In the genomic region with DNA sequence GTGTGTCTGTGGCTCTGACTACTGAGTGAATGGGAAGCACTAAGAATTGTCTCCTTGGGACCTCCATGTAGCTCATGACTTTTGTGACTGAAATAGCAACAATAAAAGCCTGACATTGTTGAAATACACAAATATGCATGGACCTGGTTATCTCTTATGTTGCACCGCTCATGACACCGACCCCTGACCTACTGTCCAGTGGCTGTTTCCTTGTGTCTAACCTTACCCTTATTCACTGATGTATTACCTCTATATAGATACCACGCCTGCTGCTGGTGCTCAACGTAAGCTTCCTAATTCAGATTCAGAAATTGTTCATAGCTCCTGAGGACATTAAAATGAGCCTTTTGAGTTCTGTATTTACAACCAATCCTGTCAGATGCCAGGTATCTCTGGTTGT, we compare ENCODE assay signal across 22 cellular contexts.
"Had no signal": no experiment of that assay in that cellular context is flagged by ENCODE, and none has a peak within 500 bp of the region (broad histone marks: within the 10 kb centered on the region; RNA-seq: fewer than 3 reads in every experiment).

No MANE protein-coding gene starts in this region.

- DNase-seq: activated CD8-positive, alpha-beta memory T cell treated with anti-CD3 and anti-CD28 coated beads for 24 hours; activated CD8-positive, alpha-beta memory T cell treated with anti-CD3 and anti-CD28 coated beads, Interleukin-2, amount 50 U/mL, for 4 hours; activated T-cell treated with anti-CD3 and anti-CD28 coated beads, Interleukin-2, amount 50 U/mL, for 24 hours; aorta; brain microvascular endothelial cell; colonic mucosa; esophagus squamous epithelium; lower lobe of right lung; natural killer cell; ovary; stimulated activated CD4-positive, alpha-beta T cell treated with anti-CD3 and anti-CD28 coated beads, Interleukin-1b, Interleukin-23, amount 100 ng/mL, for 48 hours; substantia nigra; T-helper 1 cell; uterus had no signal

- H3K9me3 ChIP-seq: colonic mucosa, esophagus squamous epithelium, gastroesophageal sphincter, heart left ventricle, lower lobe of right lung, ovary, prostate gland, tibial nerve, uterus had no signal

- H3K36me3 ChIP-seq: brain microvascular endothelial cell, colonic mucosa, esophagus squamous epithelium, gastroesophageal sphincter, heart left ventricle, lower lobe of right lung, ovary, prostate gland, tibial nerve, uterus had no signal

- H3K4me1 ChIP-seq: colonic mucosa, esophagus squamous epithelium, gastroesophageal sphincter, lower lobe of right lung, prostate gland, tibial nerve, uterus had no signal

- H3K4me3 ChIP-seq: colonic mucosa, esophagus squamous epithelium, gastroesophageal sphincter, heart left ventricle, lower lobe of right lung, ovary, prostate gland, tibial nerve, uterus had no signal

- H3K27ac ChIP-seq: brain microvascular endothelial cell, colonic mucosa, esophagus squamous epithelium, gastroesophageal sphincter, heart left ventricle, lower lobe of right lung, ovary, prostate gland, tibial nerve, uterus had no signal

- H3K27me3 ChIP-seq: brain microvascular endothelial cell, colonic mucosa, esophagus squamous epithelium, gastroesophageal sphincter, heart left ventricle, ovary, tibial nerve, uterus had no signal

- ATAC-seq: activated naive CD4-positive, alpha-beta T cell treated with anti-CD3 and anti-CD28 coated beads, Interleukin-2, amount 50 U/mL, for 72 hours; activated T-helper 17 cell treated with anti-CD3 and anti-CD28 coated beads, Interleukin-2, amount 50 U/mL, for 72 hours; gastroesophageal sphincter; left lobe of liver; lower lobe of right lung; natural killer cell; WTC11 had no signal
